Comparison of ENCODE assay signal across 1 cellular context in genomic region chr13:52455677-52456041, GRCh38.
TF ChIP-seq lines count a peak whose summit lies in the region.

No MANE protein-coding gene starts in this region.

TF ChIP-seq in HepG2, 621 proteins besides CTCF, POLR2A, EP300 and RAD21 (continued from another document):
- TF ChIP-seq SNAPC4 (CRISPR knock-in tag; IDR thresholded peaks at IDR 0.05) = 0 out of 2 replicates have a peak, but pooled peaks have one; percentile 8
- peak; percentile 24; the same call in 1 of the 2 replicates for TF ChIP-seq ZNF235 (CRISPR knock-in tag; IDR thresholded peaks at IDR 0.05; ENCODE audit: borderline replicate concordance)
- no peak for TF ChIP-seq CERS6 (CRISPR knock-in tag; IDR thresholded peaks at IDR 0.05)
- peak; percentile 6 for TF ChIP-seq SAP130 (CRISPR knock-in tag; IDR thresholded peaks at IDR 0.05; ENCODE audit: low read depth)
- TF ChIP-seq ZNF331 (CRISPR knock-in tag; IDR thresholded peaks at IDR 0.05) = 0 out of 2 replicates have a peak, but pooled peaks have one; percentile 10
- TF ChIP-seq YEATS4 (CRISPR knock-in tag; IDR thresholded peaks at IDR 0.05; ENCODE audit: borderline replicate concordance) = peak; percentile 83; the same call in 1 of the 2 replicates
- peak; percentile 26 for TF ChIP-seq TFDP2 (CRISPR knock-in tag; IDR thresholded peaks at IDR 0.05)
- peak; percentile 83; the same call in 1 of the 2 replicates for TF ChIP-seq ZNF563 (CRISPR knock-in tag; IDR thresholded peaks at IDR 0.05)
- peak; percentile 75; the same call in 1 of the 2 replicates for TF ChIP-seq ZNF784 (CRISPR knock-in tag; IDR thresholded peaks at IDR 0.05; ENCODE audit: borderline replicate concordance)
- TF ChIP-seq ZNF747 (CRISPR knock-in tag; IDR thresholded peaks at IDR 0.05; ENCODE audit: borderline replicate concordance) = no peak
- peak; percentile 96 for TF ChIP-seq ZFY (CRISPR knock-in tag; IDR thresholded peaks at IDR 0.05)
- 0 out of 2 replicates have a peak, but pooled peaks have one; percentile 81 for TF ChIP-seq TERF1 (CRISPR knock-in tag; IDR thresholded peaks at IDR 0.05)
- peak; percentile 61; the same call in 1 of the 2 replicates for TF ChIP-seq ZFP37 (CRISPR knock-in tag; IDR thresholded peaks at IDR 0.05; ENCODE audit: borderline replicate concordance)
- TF ChIP-seq ZNF281 (CRISPR knock-in tag; IDR thresholded peaks at IDR 0.05; ENCODE audit: borderline replicate concordance) = peak; percentile 61
- TF ChIP-seq ZBTB34 (CRISPR knock-in tag; IDR thresholded peaks at IDR 0.05) = 0 out of 2 replicates have a peak, but pooled peaks have one; percentile 75
- TF ChIP-seq NR2C2 (CRISPR knock-in tag; IDR thresholded peaks at IDR 0.05; ENCODE audit: borderline replicate concordance) = peak; percentile 70
- TF ChIP-seq TFAP4 (IDR thresholded peaks at IDR 0.05; ENCODE audit: borderline replicate concordance, low read depth) = no peak
- peak; percentile 63; the same call in 1 of the 2 replicates for TF ChIP-seq MAX (IDR thresholded peaks at IDR 0.05)
- TF ChIP-seq ARID4A (CRISPR knock-in tag; IDR thresholded peaks at IDR 0.05; ENCODE audit: borderline replicate concordance) = peak; percentile 53
- 0 out of 2 replicates have a peak, but pooled peaks have one; percentile 25 for TF ChIP-seq KDM3A (CRISPR knock-in tag; IDR thresholded peaks at IDR 0.05; ENCODE audit: low read depth)
- TF ChIP-seq DNMT3B (CRISPR knock-in tag; conservative IDR thresholded peaks at IDR 0.05) = no peak
- TF ChIP-seq DBP (CRISPR knock-in tag; IDR thresholded peaks at IDR 0.05; ENCODE audit: not compliant biosample characterization) = no peak
- peak; percentile 30; the same call in 1 of the 2 replicates for TF ChIP-seq EEA1 (CRISPR knock-in tag; IDR thresholded peaks at IDR 0.05; ENCODE audit: borderline replicate concordance)
- TF ChIP-seq PHF8 (CRISPR knock-in tag; IDR thresholded peaks at IDR 0.05) = peak; percentile 88
- TF ChIP-seq E2F1 (CRISPR knock-in tag; IDR thresholded peaks at IDR 0.05) = peak; percentile 52; the same call in 1 of the 2 replicates
- TF ChIP-seq ZNF792 (CRISPR knock-in tag; IDR thresholded peaks at IDR 0.05) = 0 out of 2 replicates have a peak, but pooled peaks have one; percentile 27
- TF ChIP-seq ARID2 (CRISPR knock-in tag; IDR thresholded peaks at IDR 0.05; ENCODE audit: borderline replicate concordance) = peak; percentile 85; the same call in 1 of the 2 replicates
